ENCODE assay signal across 1 cellular context in the genomic region with DNA sequence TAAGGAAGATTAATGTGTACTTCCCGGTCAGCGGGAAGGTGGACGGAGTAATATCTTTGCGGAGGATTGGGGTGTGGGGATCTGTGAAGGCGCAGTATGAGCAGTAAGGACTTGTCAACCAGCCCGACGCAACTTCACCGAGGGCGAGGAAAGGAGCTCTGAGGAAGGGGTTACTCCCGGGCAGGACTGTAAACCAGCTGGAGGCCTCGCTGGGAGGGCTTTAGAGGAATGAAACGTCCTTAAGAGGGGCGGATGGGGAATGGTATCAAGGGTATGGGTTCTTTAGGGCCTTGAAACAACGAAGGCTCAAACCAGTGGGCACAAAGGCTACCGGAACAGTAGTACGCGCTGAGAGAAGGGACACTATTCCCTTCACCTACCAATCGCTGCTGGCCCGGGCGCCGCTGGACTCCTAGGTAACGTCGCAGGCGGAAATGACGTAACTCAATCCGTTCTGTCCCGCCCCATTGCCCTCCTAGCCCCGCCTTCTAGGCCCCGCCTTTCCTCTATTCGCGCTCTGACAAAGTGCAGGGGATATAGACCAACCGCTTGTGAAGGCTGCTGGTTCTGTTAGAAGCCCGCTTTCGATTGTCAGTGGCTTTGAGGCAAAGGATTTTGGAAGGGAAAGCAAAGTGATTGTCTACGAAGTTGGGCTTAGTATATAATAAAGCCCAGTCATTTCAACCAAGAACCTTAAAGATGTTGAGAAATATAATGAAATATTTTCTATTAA.
TF ChIP-seq lines count a peak whose summit lies in the region.

A gene with protein sequence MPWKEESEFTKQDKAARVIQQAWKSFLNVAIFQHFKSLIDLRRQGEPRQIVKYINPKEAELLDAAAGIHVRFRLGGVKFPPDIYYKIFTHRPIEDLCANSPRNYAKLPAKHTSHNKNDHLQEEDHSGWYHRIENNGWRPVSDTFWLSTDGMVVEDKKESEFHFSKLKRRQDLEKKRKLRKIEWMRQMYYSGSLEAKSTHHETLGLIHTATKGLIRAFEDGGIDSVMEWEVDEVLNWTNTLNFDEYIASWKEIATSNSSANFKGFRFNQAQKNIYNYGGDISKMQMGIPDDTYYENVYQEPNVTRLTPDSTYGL (minus strand): TSS at position 439 of the 733 bp plus-strand sequence. CDS start 5,970 bp downstream, outside the sequence.

TF ChIP-seq in HepG2, 621 proteins besides CTCF, POLR2A, EP300 and RAD21 (continued from another document and continues in another):
- TF ChIP-seq MLLT10 (CRISPR knock-in tag; IDR thresholded peaks at IDR 0.05) (no peak), THAP11 (CRISPR knock-in tag; IDR thresholded peaks at IDR 0.05) (peak; percentile 85), TGIF2 (CRISPR knock-in tag; IDR thresholded peaks at IDR 0.05) (no peak; the same call in 1 of the 2 replicates), BRCA1 (CRISPR knock-in tag; IDR thresholded peaks at IDR 0.05) (no peak), ZNF3 (CRISPR knock-in tag; IDR thresholded peaks at IDR 0.05) (no peak), ZNF607 (CRISPR knock-in tag; IDR thresholded peaks at IDR 0.05; ENCODE audit: borderline replicate concordance) (peak; percentile 60; the same call in 1 of the 2 replicates), CENPT (CRISPR knock-in tag; IDR thresholded peaks at IDR 0.05; ENCODE audit: low read depth) (no peak), NCOA1 (CRISPR knock-in tag; IDR thresholded peaks at IDR 0.05) (no peak), FOXO1 (CRISPR knock-in tag; IDR thresholded peaks at IDR 0.05) (no peak; the same call in 1 of the 2 replicates), NBN (conservative IDR thresholded peaks at IDR 0.05) (no peak), FOXA3 (CRISPR knock-in tag; IDR thresholded peaks at IDR 0.05) (0 out of 2 replicates have a peak, but pooled peaks have one; percentile 13), PRPF4 (IDR thresholded peaks at IDR 0.05; ENCODE audit: low read depth, low read length, poor library complexity, severe bottlenecking) (no peak), CBX2 (IDR thresholded peaks at IDR 0.05; ENCODE audit: low read depth, low read length) (no peak), CBX2 (CRISPR knock-in tag; IDR thresholded peaks at IDR 0.05; ENCODE audit: low read depth) (no peak), HNRNPL (IDR thresholded peaks at IDR 0.05; ENCODE audit: low read depth, low read length) (no peak), JDP2 (CRISPR knock-in tag; IDR thresholded peaks at IDR 0.05; ENCODE audit: borderline replicate concordance) (no peak), ZNF264 (CRISPR knock-in tag; IDR thresholded peaks at IDR 0.05) (no peak), ZNF777 (CRISPR knock-in tag; IDR thresholded peaks at IDR 0.05) (no peak; the same call in 1 of the 2 replicates), ZNF83 (CRISPR knock-in tag; IDR thresholded peaks at IDR 0.05; ENCODE audit: borderline replicate concordance) (no peak), SMYD3 (CRISPR knock-in tag; IDR thresholded peaks at IDR 0.05) (no peak), ZNF160 (CRISPR knock-in tag; IDR thresholded peaks at IDR 0.05) (no peak), ZBTB8A (CRISPR knock-in tag; IDR thresholded peaks at IDR 0.05; ENCODE audit: borderline replicate concordance, low read depth) (no peak), ZSCAN12 (CRISPR knock-in tag; IDR thresholded peaks at IDR 0.05) (no peak), NFIB (CRISPR knock-in tag; IDR thresholded peaks at IDR 0.05; ENCODE audit: borderline replicate concordance) (no peak), MBNL3 (CRISPR knock-in tag; conservative IDR thresholded peaks at IDR 0.05) (no peak), RBM39 (IDR thresholded peaks at IDR 0.05; ENCODE audit: low read depth, low read length, poor library complexity, severe bottlenecking) (no peak), ZNF382 (CRISPR knock-in tag; IDR thresholded peaks at IDR 0.05; ENCODE audit: borderline replicate concordance) (no peak), BRD4 (CRISPR knock-in tag; IDR thresholded peaks at IDR 0.05) (no peak), FOXJ3 (CRISPR knock-in tag; IDR thresholded peaks at IDR 0.05; ENCODE audit: borderline replicate concordance) (no peak), ZNF30 (CRISPR knock-in tag; IDR thresholded peaks at IDR 0.05) (no peak), FOSL2 (CRISPR knock-in tag; IDR thresholded peaks at IDR 0.05) (peak; percentile 46; the same call in 1 of the 2 replicates)
- TF ChIP-seq, protein P1, sequence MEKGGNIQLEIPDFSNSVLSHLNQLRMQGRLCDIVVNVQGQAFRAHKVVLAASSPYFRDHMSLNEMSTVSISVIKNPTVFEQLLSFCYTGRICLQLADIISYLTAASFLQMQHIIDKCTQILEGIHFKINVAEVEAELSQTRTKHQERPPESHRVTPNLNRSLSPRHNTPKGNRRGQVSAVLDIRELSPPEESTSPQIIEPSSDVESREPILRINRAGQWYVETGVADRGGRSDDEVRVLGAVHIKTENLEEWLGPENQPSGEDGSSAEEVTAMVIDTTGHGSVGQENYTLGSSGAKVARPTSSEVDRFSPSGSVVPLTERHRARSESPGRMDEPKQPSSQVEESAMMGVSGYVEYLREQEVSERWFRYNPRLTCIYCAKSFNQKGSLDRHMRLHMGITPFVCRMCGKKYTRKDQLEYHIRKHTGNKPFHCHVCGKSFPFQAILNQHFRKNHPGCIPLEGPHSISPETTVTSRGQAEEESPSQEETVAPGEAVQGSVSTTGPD (CRISPR knock-in tag; IDR thresholded peaks at IDR 0.05): no peak
- TF ChIP-seq, protein P2, sequence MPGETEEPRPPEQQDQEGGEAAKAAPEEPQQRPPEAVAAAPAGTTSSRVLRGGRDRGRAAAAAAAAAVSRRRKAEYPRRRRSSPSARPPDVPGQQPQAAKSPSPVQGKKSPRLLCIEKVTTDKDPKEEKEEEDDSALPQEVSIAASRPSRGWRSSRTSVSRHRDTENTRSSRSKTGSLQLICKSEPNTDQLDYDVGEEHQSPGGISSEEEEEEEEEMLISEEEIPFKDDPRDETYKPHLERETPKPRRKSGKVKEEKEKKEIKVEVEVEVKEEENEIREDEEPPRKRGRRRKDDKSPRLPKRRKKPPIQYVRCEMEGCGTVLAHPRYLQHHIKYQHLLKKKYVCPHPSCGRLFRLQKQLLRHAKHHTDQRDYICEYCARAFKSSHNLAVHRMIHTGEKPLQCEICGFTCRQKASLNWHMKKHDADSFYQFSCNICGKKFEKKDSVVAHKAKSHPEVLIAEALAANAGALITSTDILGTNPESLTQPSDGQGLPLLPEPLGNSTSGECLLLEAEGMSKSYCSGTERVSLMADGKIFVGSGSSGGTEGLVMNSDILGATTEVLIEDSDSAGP (CRISPR knock-in tag; IDR thresholded peaks at IDR 0.05; ENCODE audit: borderline replicate concordance): peak; percentile 58; the same call in 1 of the 2 replicates
- TF ChIP-seq, protein P3, sequence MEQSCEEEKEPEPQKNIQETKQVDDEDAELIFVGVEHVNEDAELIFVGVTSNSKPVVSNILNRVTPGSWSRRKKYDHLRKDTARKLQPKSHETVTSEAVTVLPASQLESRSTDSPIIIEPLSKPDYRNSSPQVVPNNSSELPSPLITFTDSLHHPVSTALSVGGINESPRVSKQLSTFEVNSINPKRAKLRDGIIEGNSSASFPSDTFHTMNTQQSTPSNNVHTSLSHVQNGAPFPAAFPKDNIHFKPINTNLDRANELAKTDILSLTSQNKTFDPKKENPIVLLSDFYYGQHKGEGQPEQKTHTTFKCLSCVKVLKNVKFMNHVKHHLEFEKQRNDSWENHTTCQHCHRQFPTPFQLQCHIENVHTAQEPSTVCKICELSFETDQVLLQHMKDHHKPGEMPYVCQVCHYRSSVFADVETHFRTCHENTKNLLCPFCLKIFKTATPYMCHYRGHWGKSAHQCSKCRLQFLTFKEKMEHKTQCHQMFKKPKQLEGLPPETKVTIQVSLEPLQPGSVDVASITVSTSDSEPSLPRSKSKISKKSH (CRISPR knock-in tag; IDR thresholded peaks at IDR 0.05; ENCODE audit: borderline replicate concordance): no peak
- TF ChIP-seq, protein P4, sequence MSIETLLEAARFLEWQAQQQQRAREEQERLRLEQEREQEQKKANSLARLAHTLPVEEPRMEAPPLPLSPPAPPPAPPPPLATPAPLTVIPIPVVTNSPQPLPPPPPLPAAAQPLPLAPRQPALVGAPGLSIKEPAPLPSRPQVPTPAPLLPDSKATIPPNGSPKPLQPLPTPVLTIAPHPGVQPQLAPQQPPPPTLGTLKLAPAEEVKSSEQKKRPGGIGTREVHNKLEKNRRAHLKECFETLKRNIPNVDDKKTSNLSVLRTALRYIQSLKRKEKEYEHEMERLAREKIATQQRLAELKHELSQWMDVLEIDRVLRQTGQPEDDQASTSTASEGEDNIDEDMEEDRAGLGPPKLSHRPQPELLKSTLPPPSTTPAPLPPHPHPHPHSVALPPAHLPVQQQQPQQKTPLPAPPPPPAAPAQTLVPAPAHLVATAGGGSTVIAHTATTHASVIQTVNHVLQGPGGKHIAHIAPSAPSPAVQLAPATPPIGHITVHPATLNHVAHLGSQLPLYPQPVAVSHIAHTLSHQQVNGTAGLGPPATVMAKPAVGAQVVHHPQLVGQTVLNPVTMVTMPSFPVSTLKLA (IDR thresholded peaks at IDR 0.05): no peak
- TF ChIP-seq, protein P5, sequence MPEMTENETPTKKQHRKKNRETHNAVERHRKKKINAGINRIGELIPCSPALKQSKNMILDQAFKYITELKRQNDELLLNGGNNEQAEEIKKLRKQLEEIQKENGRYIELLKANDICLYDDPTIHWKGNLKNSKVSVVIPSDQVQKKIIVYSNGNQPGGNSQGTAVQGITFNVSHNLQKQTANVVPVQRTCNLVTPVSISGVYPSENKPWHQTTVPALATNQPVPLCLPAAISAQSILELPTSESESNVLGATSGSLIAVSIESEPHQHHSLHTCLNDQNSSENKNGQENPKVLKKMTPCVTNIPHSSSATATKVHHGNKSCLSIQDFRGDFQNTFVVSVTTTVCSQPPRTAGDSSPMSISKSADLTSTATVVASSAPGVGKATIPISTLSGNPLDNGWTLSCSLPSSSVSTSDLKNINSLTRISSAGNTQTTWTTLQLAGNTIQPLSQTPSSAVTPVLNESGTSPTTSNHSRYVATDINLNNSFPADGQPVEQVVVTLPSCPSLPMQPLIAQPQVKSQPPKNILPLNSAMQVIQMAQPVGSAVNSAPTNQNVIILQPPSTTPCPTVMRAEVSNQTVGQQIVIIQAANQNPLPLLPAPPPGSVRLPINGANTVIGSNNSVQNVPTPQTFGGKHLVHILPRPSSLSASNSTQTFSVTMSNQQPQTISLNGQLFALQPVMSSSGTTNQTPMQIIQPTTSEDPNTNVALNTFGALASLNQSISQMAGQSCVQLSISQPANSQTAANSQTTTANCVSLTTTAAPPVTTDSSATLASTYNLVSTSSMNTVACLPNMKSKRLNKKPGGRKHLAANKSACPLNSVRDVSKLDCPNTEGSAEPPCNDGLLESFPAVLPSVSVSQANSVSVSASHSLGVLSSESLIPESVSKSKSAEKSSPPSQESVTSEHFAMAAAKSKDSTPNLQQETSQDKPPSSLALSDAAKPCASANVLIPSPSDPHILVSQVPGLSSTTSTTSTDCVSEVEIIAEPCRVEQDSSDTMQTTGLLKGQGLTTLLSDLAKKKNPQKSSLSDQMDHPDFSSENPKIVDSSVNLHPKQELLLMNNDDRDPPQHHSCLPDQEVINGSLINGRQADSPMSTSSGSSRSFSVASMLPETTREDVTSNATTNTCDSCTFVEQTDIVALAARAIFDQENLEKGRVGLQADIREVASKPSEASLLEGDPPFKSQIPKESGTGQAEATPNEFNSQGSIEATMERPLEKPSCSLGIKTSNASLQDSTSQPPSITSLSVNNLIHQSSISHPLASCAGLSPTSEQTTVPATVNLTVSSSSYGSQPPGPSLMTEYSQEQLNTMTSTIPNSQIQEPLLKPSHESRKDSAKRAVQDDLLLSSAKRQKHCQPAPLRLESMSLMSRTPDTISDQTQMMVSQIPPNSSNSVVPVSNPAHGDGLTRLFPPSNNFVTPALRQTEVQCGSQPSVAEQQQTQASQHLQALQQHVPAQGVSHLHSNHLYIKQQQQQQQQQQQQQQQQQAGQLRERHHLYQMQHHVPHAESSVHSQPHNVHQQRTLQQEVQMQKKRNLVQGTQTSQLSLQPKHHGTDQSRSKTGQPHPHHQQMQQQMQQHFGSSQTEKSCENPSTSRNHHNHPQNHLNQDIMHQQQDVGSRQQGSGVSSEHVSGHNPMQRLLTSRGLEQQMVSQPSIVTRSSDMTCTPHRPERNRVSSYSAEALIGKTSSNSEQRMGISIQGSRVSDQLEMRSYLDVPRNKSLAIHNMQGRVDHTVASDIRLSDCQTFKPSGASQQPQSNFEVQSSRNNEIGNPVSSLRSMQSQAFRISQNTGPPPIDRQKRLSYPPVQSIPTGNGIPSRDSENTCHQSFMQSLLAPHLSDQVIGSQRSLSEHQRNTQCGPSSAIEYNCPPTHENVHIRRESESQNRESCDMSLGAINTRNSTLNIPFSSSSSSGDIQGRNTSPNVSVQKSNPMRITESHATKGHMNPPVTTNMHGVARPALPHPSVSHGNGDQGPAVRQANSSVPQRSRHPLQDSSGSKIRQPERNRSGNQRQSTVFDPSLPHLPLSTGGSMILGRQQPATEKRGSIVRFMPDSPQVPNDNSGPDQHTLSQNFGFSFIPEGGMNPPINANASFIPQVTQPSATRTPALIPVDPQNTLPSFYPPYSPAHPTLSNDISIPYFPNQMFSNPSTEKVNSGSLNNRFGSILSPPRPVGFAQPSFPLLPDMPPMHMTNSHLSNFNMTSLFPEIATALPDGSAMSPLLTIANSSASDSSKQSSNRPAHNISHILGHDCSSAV (CRISPR knock-in tag; IDR thresholded peaks at IDR 0.05; ENCODE audit: borderline replicate concordance): no peak
- TF ChIP-seq, protein P6, sequence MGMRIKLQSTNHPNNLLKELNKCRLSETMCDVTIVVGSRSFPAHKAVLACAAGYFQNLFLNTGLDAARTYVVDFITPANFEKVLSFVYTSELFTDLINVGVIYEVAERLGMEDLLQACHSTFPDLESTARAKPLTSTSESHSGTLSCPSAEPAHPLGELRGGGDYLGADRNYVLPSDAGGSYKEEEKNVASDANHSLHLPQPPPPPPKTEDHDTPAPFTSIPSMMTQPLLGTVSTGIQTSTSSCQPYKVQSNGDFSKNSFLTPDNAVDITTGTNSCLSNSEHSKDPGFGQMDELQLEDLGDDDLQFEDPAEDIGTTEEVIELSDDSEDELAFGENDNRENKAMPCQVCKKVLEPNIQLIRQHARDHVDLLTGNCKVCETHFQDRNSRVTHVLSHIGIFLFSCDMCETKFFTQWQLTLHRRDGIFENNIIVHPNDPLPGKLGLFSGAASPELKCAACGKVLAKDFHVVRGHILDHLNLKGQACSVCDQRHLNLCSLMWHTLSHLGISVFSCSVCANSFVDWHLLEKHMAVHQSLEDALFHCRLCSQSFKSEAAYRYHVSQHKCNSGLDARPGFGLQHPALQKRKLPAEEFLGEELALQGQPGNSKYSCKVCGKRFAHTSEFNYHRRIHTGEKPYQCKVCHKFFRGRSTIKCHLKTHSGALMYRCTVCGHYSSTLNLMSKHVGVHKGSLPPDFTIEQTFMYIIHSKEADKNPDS (CRISPR knock-in tag; IDR thresholded peaks at IDR 0.05): no peak
- TF ChIP-seq, protein P7, sequence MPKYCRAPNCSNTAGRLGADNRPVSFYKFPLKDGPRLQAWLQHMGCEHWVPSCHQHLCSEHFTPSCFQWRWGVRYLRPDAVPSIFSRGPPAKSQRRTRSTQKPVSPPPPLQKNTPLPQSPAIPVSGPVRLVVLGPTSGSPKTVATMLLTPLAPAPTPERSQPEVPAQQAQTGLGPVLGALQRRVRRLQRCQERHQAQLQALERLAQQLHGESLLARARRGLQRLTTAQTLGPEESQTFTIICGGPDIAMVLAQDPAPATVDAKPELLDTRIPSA (CRISPR knock-in tag; IDR thresholded peaks at IDR 0.05; ENCODE audit: borderline replicate concordance): no peak
